24 cellular contexts compared by ENCODE assay signal in the genomic region with DNA sequence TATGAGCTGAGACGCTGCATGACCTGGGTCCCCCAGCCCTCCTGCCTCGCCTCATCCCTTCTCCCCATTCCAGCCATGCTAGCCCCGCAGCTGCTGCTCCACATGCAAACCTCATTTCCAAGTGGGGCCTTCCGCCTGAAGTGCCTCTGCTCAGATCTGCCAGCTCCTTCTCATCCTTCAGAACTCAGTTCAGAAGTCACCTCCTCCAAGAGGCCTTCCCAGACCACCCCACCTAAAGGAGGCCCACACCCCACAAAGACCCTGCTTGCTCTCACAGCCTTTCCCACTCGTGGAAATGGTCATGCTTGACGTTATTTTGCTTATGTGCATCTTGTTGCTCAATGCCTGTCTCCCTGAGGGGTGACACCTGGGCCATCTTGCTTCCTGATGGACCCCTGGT.
"Had no signal": no experiment of that assay in that cellular context is flagged by ENCODE, and none has a peak within 500 bp of the region (broad histone marks: within the 10 kb centered on the region; RNA-seq: fewer than 3 reads in every experiment).

No MANE protein-coding gene starts in this region.

- H3K27me3 ChIP-seq: dorsolateral prefrontal cortex, gastrocnemius medialis, neural progenitor cell, ovary, sigmoid colon, stomach, thyroid gland, vagina had no signal

- H2AFZ ChIP-seq: neural progenitor cell had no signal

- H3K27ac Mint-ChIP-seq: stimulated activated effector memory CD8-positive, alpha-beta T cell treated with anti-CD3 and anti-CD28 coated beads, Interleukin-12 subunit alpha, Interleukin-12 subunit beta, amount 100 ng/mL, for 72 hours had no signal

- H3K9me3 ChIP-seq: gastrocnemius medialis, lower lobe of right lung, ovary, psoas muscle, sigmoid colon, stomach, thyroid gland, vagina had no signal

- H3K36me3 ChIP-seq: gastrocnemius medialis, lower lobe of right lung, neural progenitor cell, ovary, sigmoid colon, stomach, thyroid gland, vagina had no signal

- H3K4me2 ChIP-seq: neural progenitor cell had no signal

- H3K36me3 Mint-ChIP-seq: naive thymus-derived CD8-positive, alpha-beta T cell; neural progenitor cell; stimulated activated effector memory CD8-positive, alpha-beta T cell treated with anti-CD3 and anti-CD28 coated beads, Interleukin-12 subunit alpha, Interleukin-12 subunit beta, amount 100 ng/mL, for 72 hours had no signal

- H3K9ac ChIP-seq: neural progenitor cell had no signal

- ATAC-seq: esophagus mucosa; gastrocnemius medialis; left ventricle myocardium superior; lower lobe of right lung; naive thymus-derived CD8-positive, alpha-beta T cell; psoas muscle; right cardiac atrium; stimulated activated effector memory CD8-positive, alpha-beta T cell treated with anti-CD3 and anti-CD28 coated beads, Interleukin-12 subunit alpha, Interleukin-12 subunit beta, amount 100 ng/mL, for 72 hours had no signal

- H3K4me3 Mint-ChIP-seq: naive thymus-derived CD8-positive, alpha-beta T cell; neural progenitor cell; stimulated activated effector memory CD8-positive, alpha-beta T cell treated with anti-CD3 and anti-CD28 coated beads, Interleukin-12 subunit alpha, Interleukin-12 subunit beta, amount 100 ng/mL, for 72 hours had no signal

- H3K4me1 ChIP-seq: gastrocnemius medialis, lower lobe of right lung, neural progenitor cell, psoas muscle, sigmoid colon had no signal

- H3K4me3 ChIP-seq: dorsolateral prefrontal cortex, gastrocnemius medialis, lower lobe of right lung, neural progenitor cell, ovary, psoas muscle, sigmoid colon, stomach, thyroid gland, vagina had no signal

- H3K27me3 Mint-ChIP-seq: naive thymus-derived CD8-positive, alpha-beta T cell had no signal

- H3K27ac ChIP-seq: dorsolateral prefrontal cortex, epithelial cell of prostate, gastrocnemius medialis, lower lobe of right lung, neural progenitor cell, ovary, psoas muscle, sigmoid colon, stomach, thyroid gland, vagina had no signal

- DNase-seq: dorsolateral prefrontal cortex; effector CD4-positive, alpha-beta T cell; foreskin fibroblast; gastrocnemius medialis; head of caudate nucleus; lower lobe of right lung; naive thymus-derived CD8-positive, alpha-beta T cell; nucleus accumbens; ovary; psoas muscle; sigmoid colon; stimulated activated CD4-positive, alpha-beta T cell treated with anti-CD3 and anti-CD28 coated beads, Interleukin-2, amount 100 ng/mL, for 24 hours; stimulated activated CD4-positive, alpha-beta T cell treated with anti-CD3 and anti-CD28 coated beads, Interleukin-4, amount 100 ng/mL, for 24 hours; stimulated activated naive CD4-positive, alpha-beta T cell treated with Interleukin-2 at 50 U/mL for 16 hours; stomach; thyroid gland; trophoblast cell had no signal

- H3K9me3 Mint-ChIP-seq: naive thymus-derived CD8-positive, alpha-beta T cell; neural progenitor cell; stimulated activated effector memory CD8-positive, alpha-beta T cell treated with anti-CD3 and anti-CD28 coated beads, Interleukin-12 subunit alpha, Interleukin-12 subunit beta, amount 100 ng/mL, for 72 hours had no signal

- H3K4me1 Mint-ChIP-seq: neural progenitor cell; stimulated activated effector memory CD8-positive, alpha-beta T cell treated with anti-CD3 and anti-CD28 coated beads, Interleukin-12 subunit alpha, Interleukin-12 subunit beta, amount 100 ng/mL, for 72 hours had no signal
